ENCODE assay signal across 1 cellular context in the genomic region with DNA sequence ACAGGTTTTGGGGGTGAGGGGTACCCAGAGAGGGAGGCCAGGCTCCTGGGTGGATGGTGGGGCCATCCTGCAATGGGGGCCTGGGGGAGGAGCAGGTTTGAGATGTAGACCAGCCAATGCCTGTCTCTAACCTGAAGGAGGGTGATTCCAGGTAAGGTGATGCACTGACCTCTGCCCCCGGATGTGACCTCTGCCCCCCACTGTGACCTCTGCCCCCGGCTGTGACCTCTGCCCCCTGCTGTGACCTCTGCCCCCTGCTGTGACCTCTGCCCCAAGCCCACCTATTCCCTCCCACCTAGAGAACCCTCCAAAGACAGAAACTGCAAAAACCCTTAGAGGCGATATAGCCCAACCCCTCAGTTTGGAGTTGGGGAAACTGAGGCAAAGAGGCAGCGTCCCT.
TF ChIP-seq lines count a peak whose summit lies in the region.

No MANE protein-coding gene starts in this region.

TF ChIP-seq in HepG2, 621 proteins besides CTCF, POLR2A, EP300 and RAD21:
- TF ChIP-seq NR2F6 (IDR thresholded peaks at IDR 0.05) (peak; percentile 25; the same call in 1 of the 2 replicates), NR2F6 (CRISPR knock-in tag; IDR thresholded peaks at IDR 0.05) (no peak), SRSF9 (IDR thresholded peaks at IDR 0.05; ENCODE audit: borderline replicate concordance, insufficient read depth, low read depth, low read length, poor library complexity, severe bottlenecking) (no peak), NR2F1 (CRISPR knock-in tag; IDR thresholded peaks at IDR 0.05) (peak in 1 of 2 experiments; percentile 47; a peak in 1 of 4 replicates)
